ENCODE assay signal across 21 cellular contexts in the genomic region with DNA sequence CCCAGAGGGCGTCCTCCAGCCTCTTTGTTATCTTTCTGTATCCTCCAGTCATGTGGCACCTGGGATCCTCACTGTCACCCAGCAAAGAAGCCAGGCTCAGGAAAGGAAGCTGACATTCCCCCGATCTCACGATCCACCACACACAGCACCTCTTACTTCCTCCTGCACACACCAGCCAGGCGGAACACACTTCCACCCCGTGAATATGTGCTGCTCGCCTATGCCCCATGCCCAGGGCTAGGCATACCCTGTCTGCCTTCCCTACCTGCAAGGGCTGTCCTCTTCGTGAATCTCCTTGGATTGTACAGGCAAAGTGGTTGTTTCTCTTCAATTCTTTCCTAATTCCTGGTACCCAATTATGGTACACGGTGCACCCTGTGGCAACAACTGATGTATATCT.
A peak's percentile ranks its signal among the peaks of the same experiment; 100 is the strongest.
DNase-seq lines count a peak whose midpoint lies in the region; ATAC-seq, FAIRE-seq and TF ChIP-seq lines count a peak whose summit lies in the region.
"Had no signal": no experiment of that assay in that cellular context is flagged by ENCODE, and none has a peak within 500 bp of the region (broad histone marks: within the 10 kb centered on the region; RNA-seq: fewer than 3 reads in every experiment).

No MANE protein-coding gene starts in this region.

- peaks cover 18 to 97% (median 62%) of the 10 kb centered on the region in 11 experiments for H3K36me3 ChIP-seq in BLaER1 treated with 17β-estradiol and CSF1 and Interleukin-3, amounts not matched to agents 10 nM and 100 nM

- H3K27me3 Mint-ChIP-seq in memory B cell = no peaks in the 10 kb centered on the region
- H3K27me3 Mint-ChIP-seq in stimulated activated memory B cell treated with anti-CD40 and anti-IgM and Interleukin-4, amounts not matched to agents 10 μg/mL and 1 μg/mL and 100 μg/mL, for 72 hours = no peaks in the 10 kb centered on the region
- H3K27me3 Mint-ChIP-seq in activated CD8-positive, alpha-beta T cell treated with anti-CD3 and anti-CD28 coated beads for 36 hours = peaks cover 4% of the 10 kb centered on the region

- peak; percentile 75 for ATAC-seq in memory B cell (ENCODE audit: low read depth)
- ATAC-seq in stimulated activated memory B cell treated with anti-CD40 and anti-IgM and Interleukin-4, amounts not matched to agents 10 μg/mL and 1 μg/mL and 100 μg/mL, for 72 hours = peak; percentile 63
- no peak for ATAC-seq in activated CD8-positive, alpha-beta T cell treated with anti-CD3 and anti-CD28 coated beads for 36 hours
- no peak for ATAC-seq in GM18867 (IDR thresholded peaks at IDR 0.05; ENCODE audit: unreplicated experiment)
- ATAC-seq: CD8-positive, alpha-beta T cell; SK-N-SH treated with all-trans-retinoic acid at 6 μM for 48 hours had no signal

- H3K9ac ChIP-seq in BLaER1 treated with 17β-estradiol and CSF1 and Interleukin-3, amounts not matched to agents 10 nM and 100 nM = no peak overlapping the region
- H3K9ac ChIP-seq: GM23248 had no signal

- peaks cover 26 to 52% (median 33%) of the 10 kb centered on the region in 10 experiments for H3K4me1 ChIP-seq in BLaER1 treated with 17β-estradiol and CSF1 and Interleukin-3, amounts not matched to agents 10 nM and 100 nM

- no peak overlapping the region for H3K4me3 ChIP-seq in BLaER1 treated with 17β-estradiol and CSF1 and Interleukin-3, amounts not matched to agents 10 nM and 100 nM
- H3K4me3 ChIP-seq: GM23248 had no signal

- DNase-seq in HTR-8/SVneo (ENCODE audit: insufficient read length, low spot score) (no peak), memory B cell (ENCODE audit: low spot score in 2 of 2) (peak in 1 of 2 donors; percentile 28), Kasumi-1 (lab: John Stamatoyannopoulos, UW) (no peak), LoVo (ENCODE audit: low spot score) (no peak)
- DNase-seq in activated CD8-positive, alpha-beta T cell treated with anti-CD3 and anti-CD28 coated beads for 36 hours = no peak
- DNase-seq: CD8-positive, alpha-beta T cell; GDM1; GM23248; H9; HFFc6; MM.1S; NCI-H1048; NCI-H1417 treated with DMSO at 0.1 percent for 48 hours; NCI-H187; NCI-H446; NCI-H526 had no signal

- H4K20me1 ChIP-seq in BLaER1 treated with 17β-estradiol and CSF1 and Interleukin-3, amounts not matched to agents 10 nM and 100 nM = peaks cover 23 to 99% (median 38%) of the 10 kb centered on the region in 11 experiments; a peak in 20 of 22 replicates

- H3K27ac ChIP-seq in BLaER1 treated with 17β-estradiol and CSF1 and Interleukin-3, amounts not matched to agents 10 nM and 100 nM = no peak overlapping the region
- H3K27ac ChIP-seq: GM23248, RWPE1 had no signal

- H3K4me2 ChIP-seq in BLaER1 treated with 17β-estradiol and CSF1 and Interleukin-3, amounts not matched to agents 10 nM and 100 nM = peak overlapping the region; percentile 0 to 73 (median 48); a peak in 19 of 22 replicates

- H3K9me3 Mint-ChIP-seq in memory B cell = peaks cover 4% of the 10 kb centered on the region
- peaks cover 4% of the 10 kb centered on the region for H3K9me3 Mint-ChIP-seq in stimulated activated memory B cell treated with anti-CD40 and anti-IgM and Interleukin-4, amounts not matched to agents 10 μg/mL and 1 μg/mL and 100 μg/mL, for 72 hours
- H3K9me3 Mint-ChIP-seq in activated CD8-positive, alpha-beta T cell treated with anti-CD3 and anti-CD28 coated beads for 36 hours = no peaks in the 10 kb centered on the region
- H3K9me3 Mint-ChIP-seq: CD8-positive, alpha-beta T cell; H9; HFFc6 had no signal

- peak; percentile 9 for FAIRE-seq in HTR-8/SVneo (lab: Jason Lieb, UNC)

- H3K4me3 Mint-ChIP-seq in memory B cell = peak overlapping the region; percentile 12
- no peak overlapping the region for H3K4me3 Mint-ChIP-seq in stimulated activated memory B cell treated with anti-CD40 and anti-IgM and Interleukin-4, amounts not matched to agents 10 μg/mL and 1 μg/mL and 100 μg/mL, for 72 hours
- H3K4me3 Mint-ChIP-seq in activated CD8-positive, alpha-beta T cell treated with anti-CD3 and anti-CD28 coated beads for 36 hours = no peak overlapping the region
- H3K4me3 Mint-ChIP-seq: CD8-positive, alpha-beta T cell; H9; HFFc6 had no signal

- intact Hi-C loops in activated CD8-positive, alpha-beta T cell treated with anti-CD3 and anti-CD28 coated beads for 36 hours (cut with micrococcal nuclease) = no loop called here

- TF ChIP-seq CTCF in activated CD8-positive, alpha-beta T cell treated with anti-CD3 and anti-CD28 coated beads for 36 hours (IDR thresholded peaks at IDR 0.05) = no peak

- POLR2A ChIA-PET in activated CD8-positive, alpha-beta T cell treated with anti-CD3 and anti-CD28 coated beads for 36 hours (lab: Charles Lee) = no interaction called here

- peaks cover 12% of the 10 kb centered on the region for H3K4me1 Mint-ChIP-seq in memory B cell
- H3K4me1 Mint-ChIP-seq in stimulated activated memory B cell treated with anti-CD40 and anti-IgM and Interleukin-4, amounts not matched to agents 10 μg/mL and 1 μg/mL and 100 μg/mL, for 72 hours = peaks cover 12% of the 10 kb centered on the region
- no peaks in the 10 kb centered on the region for H3K4me1 Mint-ChIP-seq in activated CD8-positive, alpha-beta T cell treated with anti-CD3 and anti-CD28 coated beads for 36 hours (ENCODE audit: low read depth)
- H3K4me1 Mint-ChIP-seq: H9 had no signal

- peak overlapping the region; percentile 84 for H3K27ac Mint-ChIP-seq in memory B cell
- peak overlapping the region; percentile 65 for H3K27ac Mint-ChIP-seq in stimulated activated memory B cell treated with anti-CD40 and anti-IgM and Interleukin-4, amounts not matched to agents 10 μg/mL and 1 μg/mL and 100 μg/mL, for 72 hours
- no peak overlapping the region for H3K27ac Mint-ChIP-seq in activated CD8-positive, alpha-beta T cell treated with anti-CD3 and anti-CD28 coated beads for 36 hours
- H3K27ac Mint-ChIP-seq: CD8-positive, alpha-beta T cell; HFFc6 had no signal

- CTCF ChIA-PET in activated CD8-positive, alpha-beta T cell treated with anti-CD3 and anti-CD28 coated beads for 36 hours (lab: Charles Lee) = no interaction called here

- H3K27me3 ChIP-seq in BLaER1 treated with 17β-estradiol and CSF1 and Interleukin-3, amounts not matched to agents 10 nM and 100 nM = peaks cover 0 to 41% (median 26%) of the 10 kb centered on the region in 11 experiments; a peak in 14 of 22 replicates

- peaks cover 42% of the 10 kb centered on the region for H3K36me3 Mint-ChIP-seq in memory B cell
- peaks cover 68% of the 10 kb centered on the region for H3K36me3 Mint-ChIP-seq in stimulated activated memory B cell treated with anti-CD40 and anti-IgM and Interleukin-4, amounts not matched to agents 10 μg/mL and 1 μg/mL and 100 μg/mL, for 72 hours
- H3K36me3 Mint-ChIP-seq in activated CD8-positive, alpha-beta T cell treated with anti-CD3 and anti-CD28 coated beads for 36 hours (ENCODE audit: low read depth) = no peaks in the 10 kb centered on the region
- H3K36me3 Mint-ChIP-seq: CD8-positive, alpha-beta T cell had no signal

- H3K9me3 ChIP-seq in BLaER1 treated with 17β-estradiol and CSF1 and Interleukin-3, amounts not matched to agents 10 nM and 100 nM (replicated peaks in 1 of 11) = peaks cover 0 to 8% (median 0%) of the 10 kb centered on the region in 11 experiments; a peak in 1 of 22 replicates

Comparison
In these comparisons a context has a peak if more than half of its experiments do, and no peak if none do; other contexts are left out.
1. ATAC-seq: peak in memory B cell (single experiment) and stimulated activated memory B cell treated with anti-CD40 and anti-IgM and Interleukin-4, amounts not matched to agents 10 μg/mL and 1 μg/mL and 100 μg/mL, for 72 hours (single experiment); none in activated CD8-positive, alpha-beta T cell treated with anti-CD3 and anti-CD28 coated beads for 36 hours (single experiment) and GM18867 (single experiment).